27 cellular contexts compared by ENCODE assay signal in genomic region chr9:112734892-112735291, GRCh38.
"Had no signal": no experiment of that assay in that cellular context is flagged by ENCODE, and none has a peak within 500 bp of the region (broad histone marks: within the 10 kb centered on the region; RNA-seq: fewer than 3 reads in every experiment).

No MANE protein-coding gene starts in this region.

- H3K27me3 ChIP-seq: ascending aorta, breast epithelium, cardiac muscle cell, esophagus squamous epithelium, gastroesophageal sphincter, heart right ventricle, hepatocyte had no signal

- ATAC-seq: activated naive CD4-positive, alpha-beta T cell treated with anti-CD3 and anti-CD28 coated beads, Interleukin-2, amount 50 U/mL, for 72 hours; activated T-cell treated with anti-CD3 and anti-CD28 coated beads, Interleukin-2, amount 50 U/mL, for 72 hours; gastroesophageal sphincter; heart right ventricle had no signal

- H3K4me3 ChIP-seq: ascending aorta, breast epithelium, cardiac muscle cell, esophagus squamous epithelium, gastroesophageal sphincter, heart right ventricle, hepatocyte had no signal

- H3K9me3 ChIP-seq: ascending aorta, breast epithelium, esophagus squamous epithelium, gastroesophageal sphincter, heart right ventricle had no signal

- H3K9me3 Mint-ChIP-seq: activated CD4-positive, alpha-beta memory T cell treated with anti-CD3 and anti-CD28 coated beads, Interleukin-2, amount 10 ng/mL, durations not matched to agents 7 days and 5 days; activated CD4-positive, alpha-beta T cell treated with anti-CD3 and anti-CD28 coated beads, Interleukin-2, amount 10 ng/mL, durations not matched to agents 7 days and 5 days; activated naive CD4-positive, alpha-beta T cell treated with anti-CD3 and anti-CD28 coated beads, Interleukin-2, amount 10 ng/mL, durations not matched to agents 7 days and 5 days; activated naive CD4-positive, alpha-beta T cell treated with anti-CD3 and anti-CD28 coated beads, Interleukin-2, amount 50 U/mL, for 72 hours; activated naive CD8-positive, alpha-beta T cell treated with anti-CD3 and anti-CD28 coated beads, Interleukin-2, amount 10 ng/mL, durations not matched to agents 7 days and 5 days; activated T-cell treated with anti-CD3 and anti-CD28 coated beads, Interleukin-2, amount 50 U/mL, for 24 hours; activated T-cell treated with anti-CD3 and anti-CD28 coated beads, Interleukin-2, amount 50 U/mL, for 72 hours; brain had no signal

- H3K4me3 Mint-ChIP-seq: activated CD4-positive, alpha-beta memory T cell treated with anti-CD3 and anti-CD28 coated beads, Interleukin-2, amount 10 ng/mL, durations not matched to agents 7 days and 5 days; activated CD4-positive, alpha-beta T cell treated with anti-CD3 and anti-CD28 coated beads, Interleukin-2, amount 10 ng/mL, durations not matched to agents 7 days and 5 days; activated naive CD4-positive, alpha-beta T cell treated with anti-CD3 and anti-CD28 coated beads, Interleukin-2, amount 10 ng/mL, durations not matched to agents 7 days and 5 days; activated naive CD8-positive, alpha-beta T cell treated with anti-CD3 and anti-CD28 coated beads, Interleukin-2, amount 10 ng/mL, durations not matched to agents 7 days and 5 days; activated T-cell treated with anti-CD3 and anti-CD28 coated beads, Interleukin-2, amount 50 U/mL, for 24 hours; activated T-cell treated with anti-CD3 and anti-CD28 coated beads, Interleukin-2, amount 50 U/mL, for 72 hours; brain had no signal

- H3K27me3 Mint-ChIP-seq: activated CD4-positive, alpha-beta memory T cell treated with anti-CD3 and anti-CD28 coated beads, Interleukin-2, amount 10 ng/mL, durations not matched to agents 7 days and 5 days; activated CD4-positive, alpha-beta T cell treated with anti-CD3 and anti-CD28 coated beads, Interleukin-2, amount 10 ng/mL, durations not matched to agents 7 days and 5 days; activated T-cell treated with anti-CD3 and anti-CD28 coated beads, Interleukin-2, amount 50 U/mL, for 24 hours; brain had no signal

- H3K4me1 ChIP-seq: ascending aorta, breast epithelium, esophagus squamous epithelium, gastroesophageal sphincter, heart right ventricle had no signal

- DNase-seq: activated CD4-positive, alpha-beta memory T cell treated with anti-CD3 and anti-CD28 coated beads, Interleukin-2, amount 10 ng/mL, durations not matched to agents 7 days and 5 days; activated CD4-positive, alpha-beta T cell treated with anti-CD3 and anti-CD28 coated beads for 1 hour; activated CD4-positive, alpha-beta T cell treated with anti-CD3 and anti-CD28 coated beads for 4 hours; activated CD4-positive, alpha-beta T cell treated with anti-CD3 and anti-CD28 coated beads, Interleukin-2, amount 10 ng/mL, durations not matched to agents 7 days and 5 days; activated CD4-positive, alpha-beta T cell treated with anti-CD3 and anti-CD28 coated beads, Interleukin-2, amount 50 U/mL, for 4 hours; activated CD8-positive, alpha-beta memory T cell treated with anti-CD3 and anti-CD28 coated beads, Interleukin-2, amount 50 U/mL, for 48 hours; activated gamma-delta T cell; activated naive CD4-positive, alpha-beta T cell; activated naive CD4-positive, alpha-beta T cell treated with anti-CD3 and anti-CD28 coated beads, Interleukin-2, amount 10 ng/mL, durations not matched to agents 7 days and 5 days; activated naive CD8-positive, alpha-beta T cell treated with anti-CD3 and anti-CD28 coated beads, Interleukin-2, amount 10 ng/mL, durations not matched to agents 7 days and 5 days; activated T-cell treated with anti-CD3 and anti-CD28 coated beads for 4 hours; activated T-cell treated with anti-CD3 and anti-CD28 coated beads, Interleukin-2, amount 50 U/mL, for 24 hours; activated T-cell treated with anti-CD3 and anti-CD28 coated beads, Interleukin-2, amount 50 U/mL, for 72 hours; cortex of kidney; dermis blood vessel endothelial cell; effector CD4-positive, alpha-beta T cell; esophagus squamous epithelium; foreskin melanocyte; heart right ventricle had no signal

- H3K4me1 Mint-ChIP-seq: activated naive CD8-positive, alpha-beta T cell treated with anti-CD3 and anti-CD28 coated beads, Interleukin-2, amount 10 ng/mL, durations not matched to agents 7 days and 5 days; brain had no signal

- H3K36me3 ChIP-seq: ascending aorta, breast epithelium, cardiac muscle cell, esophagus squamous epithelium, gastroesophageal sphincter, heart right ventricle had no signal

- H3K27ac Mint-ChIP-seq: activated CD4-positive, alpha-beta memory T cell treated with anti-CD3 and anti-CD28 coated beads, Interleukin-2, amount 10 ng/mL, durations not matched to agents 7 days and 5 days; activated CD4-positive, alpha-beta T cell treated with anti-CD3 and anti-CD28 coated beads, Interleukin-2, amount 10 ng/mL, durations not matched to agents 7 days and 5 days; activated naive CD4-positive, alpha-beta T cell treated with anti-CD3 and anti-CD28 coated beads, Interleukin-2, amount 50 U/mL, for 72 hours; activated naive CD8-positive, alpha-beta T cell treated with anti-CD3 and anti-CD28 coated beads, Interleukin-2, amount 10 ng/mL, durations not matched to agents 7 days and 5 days; activated T-cell treated with anti-CD3 and anti-CD28 coated beads, Interleukin-2, amount 50 U/mL, for 24 hours; activated T-cell treated with anti-CD3 and anti-CD28 coated beads, Interleukin-2, amount 50 U/mL, for 72 hours; brain had no signal

- H3K36me3 Mint-ChIP-seq: activated naive CD4-positive, alpha-beta T cell treated with anti-CD3 and anti-CD28 coated beads, Interleukin-2, amount 10 ng/mL, durations not matched to agents 7 days and 5 days; activated naive CD4-positive, alpha-beta T cell treated with anti-CD3 and anti-CD28 coated beads, Interleukin-2, amount 50 U/mL, for 72 hours; brain had no signal

- H3K27ac ChIP-seq: ascending aorta, breast epithelium, cardiac muscle cell, epithelial cell of prostate, esophagus squamous epithelium, gastroesophageal sphincter, heart right ventricle, hepatocyte had no signal
